In genomic region chr3:115160295-115160694, GRCh38 we compare ENCODE assay signal across 11 cellular contexts.
A peak's percentile ranks its signal among the peaks of the same experiment; 100 is the strongest.
DNase-seq lines count a peak whose midpoint lies in the region; ATAC-seq and TF ChIP-seq lines count a peak whose summit lies in the region.
"Had no signal": no experiment of that assay in that cellular context is flagged by ENCODE, and none has a peak within 500 bp of the region (broad histone marks: within the 10 kb centered on the region; RNA-seq: fewer than 3 reads in every experiment).

No MANE protein-coding gene starts in this region.

- ATAC-seq in GM19397 (IDR thresholded peaks at IDR 0.05; ENCODE audit: unreplicated experiment) (peak; percentile 98), HG02840 (IDR thresholded peaks at IDR 0.05; ENCODE audit: low FRiP score, unreplicated experiment) (peak; percentile 100), HG03469 (IDR thresholded peaks at IDR 0.05; ENCODE audit: unreplicated experiment) (peak; percentile 99)

- TF ChIP-seq CTCF in GM13977 (IDR thresholded peaks at IDR 0.05; ENCODE audit: extremely low read depth, insufficient read depth, missing control alignments), result no peak

- DNase-seq in GM13977 (ENCODE audit: low spot score), result peak; percentile 30
- no peak for DNase-seq in hypothalamus (lab: John Stamatoyannopoulos, UW)
- DNase-seq in NCI-H1436 (lab: John Stamatoyannopoulos, UW), result no peak
- DNase-seq in NCI-H345 (lab: John Stamatoyannopoulos, UW), result no peak
- DNase-seq in SIG-M5 (lab: John Stamatoyannopoulos, UW), result no peak
- DNase-seq: activated effector memory CD4-positive, alpha-beta T cell treated with Interleukin-2 at 50 U/mL for 16 hours; NCI-H2029 treated with DMSO at 0.1 percent for 48 hours; Peyer's patch had no signal

- in situ Hi-C loops in GM13977 (cut with MboI; ENCODE audit: low pct_unique_long_range_greater_than_20kb, low sequenced_read_pairs, unreplicated experiment), result loop anchor here (10.0 kb wide), 1 partner anchor 335 kb away; no protein-coding TSS in a partner anchor
